ENCODE assay signal across 8 cellular contexts in genomic region chr2:98713332-98714015, GRCh38. TPM values are rescaled to one million over a fixed set of nuclear protein-coding genes. Genes with fewer than 3 reads are reported as not detected.
DNase-seq lines count a peak whose midpoint lies in the region; ATAC-seq and TF ChIP-seq lines count a peak whose summit lies in the region.
"Had no signal": no experiment of that assay in that cellular context is flagged by ENCODE, and none has a peak within 500 bp of the region (broad histone marks: within the 10 kb centered on the region; RNA-seq: fewer than 3 reads in every experiment).

No MANE protein-coding gene starts in this region.

- TF ChIP-seq CTCF in uterus (IDR thresholded peaks at IDR 0.05): no peak
- TF ChIP-seq CTCF in WERI-Rb-1 (IDR thresholded peaks at IDR 0.05; ENCODE audit: low read depth, low read length): no peak

- peaks cover 70 to 89% of the 10 kb centered on the region in 2 donors for H3K4me1 Mint-ChIP-seq in immature natural killer cell

- no peak overlapping the region for H3K4me3 ChIP-seq in uterus
- no peak overlapping the region for H3K4me3 ChIP-seq in WERI-Rb-1 (ENCODE audit: low read depth, low read length)

- peak; percentile 76 for ATAC-seq in GM18519 (IDR thresholded peaks at IDR 0.05; ENCODE audit: low FRiP score, unreplicated experiment)
- peak; percentile 83 for ATAC-seq in GM21447 (IDR thresholded peaks at IDR 0.05; ENCODE audit: unreplicated experiment)
- ATAC-seq in HG03108 (IDR thresholded peaks at IDR 0.05; ENCODE audit: unreplicated experiment): peak; percentile 51

- H3K27ac ChIP-seq in uterus (no peak overlapping the region), WERI-Rb-1 (no peak overlapping the region)

- TF ChIP-seq POLR2A in uterus (IDR thresholded peaks at IDR 0.05): no peak

- peak overlapping the region in 4 of 6 donors; percentile 23 to 83 (median 64) for H3K27ac Mint-ChIP-seq in immature natural killer cell
- H3K27ac Mint-ChIP-seq: activated naive CD8-positive, alpha-beta T cell treated with anti-CD3 and anti-CD28 coated beads, Interleukin-2, amount 10 ng/mL, durations not matched to agents 7 days and 5 days had no signal

- H3K27me3 ChIP-seq in uterus (no peaks in the 10 kb centered on the region), WERI-Rb-1 (ENCODE audit: insufficient read depth, low read depth, severe bottlenecking) (no peaks in the 10 kb centered on the region)

- H3K27me3 Mint-ChIP-seq in immature natural killer cell (ENCODE audit: low read depth in 3 of 3): no peaks in the 10 kb centered on the region
- H3K27me3 Mint-ChIP-seq: activated naive CD8-positive, alpha-beta T cell treated with anti-CD3 and anti-CD28 coated beads, Interleukin-2, amount 10 ng/mL, durations not matched to agents 7 days and 5 days had no signal

- H3K9me3 Mint-ChIP-seq in immature natural killer cell: no peaks in the 10 kb centered on the region

- H3K36me3 ChIP-seq in uterus (no peaks in the 10 kb centered on the region), WERI-Rb-1 (no peaks in the 10 kb centered on the region)

- H3K36me3 Mint-ChIP-seq in immature natural killer cell: no peaks in the 10 kb centered on the region

- no peaks in the 10 kb centered on the region for H3K9me3 ChIP-seq in uterus
- H3K9me3 ChIP-seq in WERI-Rb-1 (ENCODE audit: severe bottlenecking): no peaks in the 10 kb centered on the region

- H3K4me1 ChIP-seq in uterus: no peaks in the 10 kb centered on the region

- intact Hi-C loops in uterus (cut with DNase I; ENCODE audit: low total_unique reads): no loop called here

- DNase-seq in immature natural killer cell (no peak), uterus (no peak), WERI-Rb-1 (no peak), NCI-H2171 treated with DMSO at 0.1 percent for 48 hours (lab: John Stamatoyannopoulos, UW) (no peak)
- DNase-seq: activated naive CD8-positive, alpha-beta T cell treated with anti-CD3 and anti-CD28 coated beads, Interleukin-2, amount 10 ng/mL, durations not matched to agents 7 days and 5 days had no signal

- no peak overlapping the region for H3K4me3 Mint-ChIP-seq in immature natural killer cell
- H3K4me3 Mint-ChIP-seq: activated naive CD8-positive, alpha-beta T cell treated with anti-CD3 and anti-CD28 coated beads, Interleukin-2, amount 10 ng/mL, durations not matched to agents 7 days and 5 days had no signal

RNA-seq across cellular contexts. Expression of gene MGAT4A, which starts 17.5 kb away (rescaled TPM):
- polyA plus RNA-seq in immature natural killer cell: 100 to 1,000 TPM; 113 to 155 (median 128) TPM
- 100 to 1,000 TPM in 1 of 4 donors, 10 to 100 TPM in 3; 25.9 to 107 (median 52.9) TPM for total RNA-seq in uterus
